Comparison of ENCODE assay signal across 8 cellular contexts in genomic region chr2:16608661-16609643, GRCh38. TPM values are rescaled to one million over a fixed set of nuclear protein-coding genes. Genes with fewer than 3 reads are reported as not detected.
A peak's percentile ranks its signal among the peaks of the same experiment; 100 is the strongest.
DNase-seq lines count a peak whose midpoint lies in the region; ATAC-seq and TF ChIP-seq lines count a peak whose summit lies in the region.

No MANE protein-coding gene starts in this region.

- intact Hi-C loops in dorsolateral prefrontal cortex (cut with DNase I) = loop anchor here (1.0 to 5.0 kb wide), 4 partner anchors 56 to 972 kb away; partner anchors contain the start of gene MYCN (in 1 of the 2)
- intact Hi-C loops in lower leg skin (cut with DNase I; ENCODE audit: low total_unique reads) = no loop called here

- no peaks in the 10 kb centered on the region for H3K9me3 Mint-ChIP-seq in activated CD4-positive, alpha-beta T cell treated with anti-CD3 and anti-CD28 coated beads, Interleukin-2, amount 10 ng/mL, durations not matched to agents 7 days and 5 days

- peaks cover 8% of the 10 kb centered on the region for H3K27me3 Mint-ChIP-seq in activated CD4-positive, alpha-beta T cell treated with anti-CD3 and anti-CD28 coated beads, Interleukin-2, amount 10 ng/mL, durations not matched to agents 7 days and 5 days

- peak overlapping the region; percentile 18 to 91 (median 83) for H3K27ac ChIP-seq in dorsolateral prefrontal cortex

- CTCF ChIA-PET in BJ (lab: Yijun Ruan, JAX) = interaction anchor here (0.5 to 1.9 kb wide), 10 partner anchors 10 to 1017 kb away, joined by 3 to 54 read pairs (median 5); partner anchors contain the start of gene MYCN
- CTCF ChIA-PET in activated CD4-positive, alpha-beta T cell treated with anti-CD3 and anti-CD28 coated beads, Interleukin-2, amount 10 ng/mL, durations not matched to agents 7 days and 5 days (lab: Charles Lee) = interaction anchor here (0.8 to 1.5 kb wide), 8 partner anchors 8 to 136 kb away, joined by 3 to 4 read pairs (median 3); no protein-coding TSS in a partner anchor

- peak overlapping the region; percentile 13 for H3K4me3 ChIP-seq in BJ (ENCODE audit: low read depth, low read length)
- peak overlapping the region; percentile 32 to 74 (median 54) for H3K4me3 ChIP-seq in dorsolateral prefrontal cortex
- no peak overlapping the region for H3K4me3 ChIP-seq in lower leg skin (ENCODE audit: low read depth, poor library complexity, severe bottlenecking)

- peak; percentile 97 for TF ChIP-seq CTCF in BJ (IDR thresholded peaks at IDR 0.05; ENCODE audit: insufficient read depth, low read depth, low read length)
- peak; percentile 81 to 99 (median 93) for TF ChIP-seq CTCF in dorsolateral prefrontal cortex (IDR thresholded peaks at IDR 0.05 in 54 of 56, conservative IDR thresholded peaks at IDR 0.05 in 2 of 56; ENCODE audit: low read depth in 1 of 56, partially characterized antibody in 56 of 56)
- peak in 1 of 3 donors; percentile 83 for TF ChIP-seq CTCF in lower leg skin (IDR thresholded peaks at IDR 0.05)

- ATAC-seq in GM19043 (IDR thresholded peaks at IDR 0.05; ENCODE audit: low read depth, unreplicated experiment) (peak; percentile 89), HG03378 (IDR thresholded peaks at IDR 0.05; ENCODE audit: unreplicated experiment) (peak; percentile 89)

- H3K36me3 Mint-ChIP-seq in activated CD4-positive, alpha-beta T cell treated with anti-CD3 and anti-CD28 coated beads, Interleukin-2, amount 10 ng/mL, durations not matched to agents 7 days and 5 days (ENCODE audit: low read depth) = no peaks in the 10 kb centered on the region

- H3K27me3 ChIP-seq in BJ (ENCODE audit: control insufficient read depth, insufficient read depth, low read length) (no peaks in the 10 kb centered on the region), dorsolateral prefrontal cortex (no peaks in the 10 kb centered on the region)

- TF ChIP-seq POLR2A in lower leg skin (IDR thresholded peaks at IDR 0.05) = no peak

- peaks cover 8% of the 10 kb centered on the region for H3K4me1 Mint-ChIP-seq in activated CD4-positive, alpha-beta T cell treated with anti-CD3 and anti-CD28 coated beads, Interleukin-2, amount 10 ng/mL, durations not matched to agents 7 days and 5 days

- peak overlapping the region; percentile 76 for H3K4me3 Mint-ChIP-seq in activated CD4-positive, alpha-beta T cell treated with anti-CD3 and anti-CD28 coated beads, Interleukin-2, amount 10 ng/mL, durations not matched to agents 7 days and 5 days

- DNase-seq in BJ (ENCODE audit: low read depth) (peak; percentile 6), NCI-H446 treated with DMSO at 0.1 percent for 48 hours (lab: John Stamatoyannopoulos, UW) (peak; percentile 51), dorsolateral prefrontal cortex (peak; percentile 81 to 93 (median 90)), lower leg skin (ENCODE audit: low spot score in 2 of 2) (peak; percentile 81 to 97)
- peak; percentile 89 for DNase-seq in activated CD4-positive, alpha-beta T cell treated with anti-CD3 and anti-CD28 coated beads, Interleukin-2, amount 10 ng/mL, durations not matched to agents 7 days and 5 days
- DNase-seq in stimulated activated CD4-positive, alpha-beta T cell treated with anti-CD3 and anti-CD28 coated beads, Interleukin-4, amount 100 ng/mL, for 48 hours (ENCODE audit: low read depth in 2 of 2) = peak; percentile 75 to 90

- WGBS in lower leg skin, 2 donors = 3 to 4% methylated on average over 21 of the region's 21 CpGs

- no peaks in the 10 kb centered on the region for H3K36me3 ChIP-seq in BJ (ENCODE audit: control insufficient read depth, insufficient read depth, low read length)

- POLR2A ChIA-PET in BJ (lab: Charles Lee) = no interaction called here
- POLR2A ChIA-PET in activated CD4-positive, alpha-beta T cell treated with anti-CD3 and anti-CD28 coated beads, Interleukin-2, amount 10 ng/mL, durations not matched to agents 7 days and 5 days (lab: Charles Lee) = no interaction called here

- peak overlapping the region; percentile 88 for H3K27ac Mint-ChIP-seq in activated CD4-positive, alpha-beta T cell treated with anti-CD3 and anti-CD28 coated beads, Interleukin-2, amount 10 ng/mL, durations not matched to agents 7 days and 5 days

RNA-seq across cellular contexts. Expression of gene CYRIA, which starts 56.7 kb away (rescaled TPM):
- not detected in 2 replicates for polyA plus RNA-seq in BJ (2011; rRNA removed)
- polyA minus RNA-seq in BJ (2011; rRNA and poly(A)+ RNA removed) = not detected in 2 replicates
- under 1 TPM; 0.20 to 0.31 TPM for total RNA-seq in activated CD4-positive, alpha-beta T cell treated with anti-CD3 and anti-CD28 coated beads, Interleukin-2, amount 10 ng/mL, durations not matched to agents 7 days and 5 days
- total RNA-seq in dorsolateral prefrontal cortex (100 to 1,000 TPM in 99 of 120 experiments, 10 to 100 TPM in 21; 53.2 to 194 (median 131) TPM), lower leg skin (1 to 10 TPM in 3 of 4 donors, under 1 TPM in 1; 0.80 to 5.5 (median 1.6) TPM)

Comparison
In these comparisons a context has a peak if more than half of its experiments do, and no peak if none do; other contexts are left out.
1. DNase-seq: peak in every context shown above with its lines; median percentile 90 in dorsolateral prefrontal cortex; 89 in activated CD4-positive, alpha-beta T cell treated with anti-CD3 and anti-CD28 coated beads, Interleukin-2, amount 10 ng/mL, durations not matched to agents 7 days and 5 days; 89 in lower leg skin; 82 in stimulated activated CD4-positive, alpha-beta T cell treated with anti-CD3 and anti-CD28 coated beads, Interleukin-4, amount 100 ng/mL, for 48 hours; 51 in NCI-H446 treated with DMSO at 0.1 percent for 48 hours; 6 in BJ.
2. RNA of gene CYRIA, which starts 56.7 kb away (total RNA-seq): 53.2 to 194 TPM in dorsolateral prefrontal cortex; 0.80 to 5.5 TPM in lower leg skin and 0.20 to 0.31 TPM in activated CD4-positive, alpha-beta T cell treated with anti-CD3 and anti-CD28 coated beads, Interleukin-2, amount 10 ng/mL, durations not matched to agents 7 days and 5 days; every median in the first group is over 4 times any median in the second.